1 cellular context compared by ENCODE assay signal in the genomic region with DNA sequence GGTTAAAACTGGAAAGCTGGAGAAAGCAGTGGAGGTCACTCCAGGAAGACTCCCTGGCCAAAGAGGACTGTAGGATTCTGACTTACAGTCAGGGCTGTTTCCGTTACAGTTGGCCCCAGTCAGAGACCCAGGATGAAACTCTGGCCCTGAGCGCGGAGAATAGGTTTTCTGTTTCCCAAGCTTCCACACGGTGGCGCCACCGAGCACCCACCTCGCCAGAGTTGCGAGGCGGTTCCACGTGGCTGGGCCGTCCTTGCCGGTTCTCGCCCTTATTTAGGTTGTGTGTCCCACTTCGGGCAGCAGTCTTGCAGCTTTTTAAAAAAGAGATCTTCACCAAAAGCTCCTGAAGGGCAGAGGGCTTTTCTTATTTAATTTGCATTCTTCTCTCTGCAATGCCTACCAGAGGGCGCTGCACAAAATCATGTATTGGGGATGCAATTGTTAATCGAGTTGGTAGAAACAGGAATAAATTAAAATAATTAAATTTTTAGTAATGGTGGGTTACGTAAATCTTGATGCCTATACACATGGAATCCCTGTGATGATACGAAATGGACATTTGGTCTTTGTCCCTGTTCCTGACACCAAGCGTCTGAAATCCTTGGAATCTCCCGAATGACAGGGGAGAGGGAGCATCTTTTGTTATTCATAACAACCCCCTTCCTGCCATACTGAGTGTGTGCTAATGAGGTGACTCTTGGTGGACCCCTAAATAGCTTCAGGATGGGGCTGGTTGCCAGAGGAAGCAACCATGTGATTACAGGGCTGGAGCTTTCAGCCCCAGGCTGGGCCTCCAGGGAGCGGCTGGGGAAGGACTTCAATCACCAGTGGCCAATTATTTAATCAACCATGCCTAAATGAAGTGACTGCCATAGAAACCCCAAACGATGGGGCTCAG.
TF ChIP-seq lines count a peak whose summit lies in the region.

No MANE protein-coding gene starts in this region.

TF ChIP-seq in H1, 55 proteins besides CTCF, POLR2A, EP300 and RAD21:
- TF ChIP-seq BRCA1 (IDR thresholded peaks at IDR 0.05; ENCODE audit: low read depth, low read length) (no peak), CREB1 (IDR thresholded peaks at IDR 0.05) (no peak), SP4 (IDR thresholded peaks at IDR 0.05; ENCODE audit: low read length) (no peak), POU5F1 (IDR thresholded peaks at IDR 0.05; ENCODE audit: low read depth, low read length) (peak; percentile 68; the same call in 1 of the 2 replicates), CHD2 (IDR thresholded peaks at IDR 0.05; ENCODE audit: low read length) (no peak), ZNF274 (IDR thresholded peaks at IDR 0.05; ENCODE audit: borderline replicate concordance, extremely low read depth, low read length) (no peak), TEAD4 (IDR thresholded peaks at IDR 0.05; ENCODE audit: low read depth, low read length) (peak; percentile 60), NRF1 (IDR thresholded peaks at IDR 0.05; ENCODE audit: low read depth, low read length) (no peak), RFX5 (IDR thresholded peaks at IDR 0.05; ENCODE audit: borderline replicate concordance, low read depth, low read length) (no peak), CBX5 (IDR thresholded peaks at IDR 0.05; ENCODE audit: low read depth, low read length) (no peak), POLR2AphosphoS5 (IDR thresholded peaks at IDR 0.05; ENCODE audit: low read depth, low read length) (peak; percentile 48; the same call in 1 of the 2 replicates), SP2 (IDR thresholded peaks at IDR 0.05; ENCODE audit: low read length) (no peak), TAF7 (optimal IDR thresholded peaks at IDR 0.05; ENCODE audit: borderline replicate concordance, low read depth, low read length) (peak; percentile 44), KDM1A (IDR thresholded peaks at IDR 0.05; ENCODE audit: borderline replicate concordance, low read length) (no peak), RNF2 (IDR thresholded peaks at IDR 0.05; ENCODE audit: borderline replicate concordance, low read depth, low read length, missing control alignments, poor library complexity, severe bottlenecking) (no peak), JUN (IDR thresholded peaks at IDR 0.05; ENCODE audit: low read depth, low read length) (no peak), CEBPB (IDR thresholded peaks at IDR 0.05; ENCODE audit: low read depth, low read length) (no peak), TAF1 (IDR thresholded peaks at IDR 0.05; ENCODE audit: low read depth, low read length) (peak; percentile 81), KDM4A (IDR thresholded peaks at IDR 0.05; ENCODE audit: low read depth, low read length, severe bottlenecking) (no peak), SUZ12 (IDR thresholded peaks at IDR 0.05; ENCODE audit: low read length) (no peak), SP1 (IDR thresholded peaks at IDR 0.05; ENCODE audit: low read depth, low read length) (peak; percentile 73), CTBP2 (IDR thresholded peaks at IDR 0.05; ENCODE audit: borderline replicate concordance, insufficient read depth, insufficient read length, low read length) (no peak), SIRT6 (IDR thresholded peaks at IDR 0.05; ENCODE audit: low read length) (no peak), EGR1 (IDR thresholded peaks at IDR 0.05; ENCODE audit: borderline replicate concordance, low read depth, low read length) (no peak), SIX5 (IDR thresholded peaks at IDR 0.05; ENCODE audit: low read depth, low read length) (no peak), SRF (IDR thresholded peaks at IDR 0.05; ENCODE audit: low read depth, low read length) (no peak), TCF12 (IDR thresholded peaks at IDR 0.05; ENCODE audit: low read depth, low read length) (no peak), PHF8 (conservative IDR thresholded peaks at IDR 0.05; ENCODE audit: low read depth, low read length) (no peak), KDM5A (IDR thresholded peaks at IDR 0.05; ENCODE audit: low read length) (no peak), TBP (IDR thresholded peaks at IDR 0.05; ENCODE audit: low read depth, low read length) (peak; percentile 34; the same call in 1 of the 2 replicates), CHD1 (IDR thresholded peaks at IDR 0.05; ENCODE audit: low read depth, low read length) (no peak), CBX8 (IDR thresholded peaks at IDR 0.05; ENCODE audit: borderline replicate concordance, low read depth, low read length) (no peak), ASH2L (IDR thresholded peaks at IDR 0.05; ENCODE audit: low read length) (peak; percentile 52), GTF2F1 (IDR thresholded peaks at IDR 0.05; ENCODE audit: borderline replicate concordance, low read depth, low read length) (no peak), GABPA (IDR thresholded peaks at IDR 0.05; ENCODE audit: borderline replicate concordance, insufficient read depth, low read length) (no peak), SIN3A (conservative IDR thresholded peaks at IDR 0.05 in 1 of 2, IDR thresholded peaks at IDR 0.05 in 1 of 2; ENCODE audit: low read depth in 1 of 2, low read length in 2 of 2) (no peak; a peak in 1 of 4 replicates), HDAC6 (IDR thresholded peaks at IDR 0.05; ENCODE audit: low read depth, low read length) (no peak), HDAC2 (IDR thresholded peaks at IDR 0.05; ENCODE audit: borderline replicate concordance in 1 of 2, low read depth in 2 of 2, low read length in 2 of 2) (peak in 1 of 2 experiments; percentile 56; a peak in 1 of 4 replicates), JUND (IDR thresholded peaks at IDR 0.05; ENCODE audit: low read length) (no peak), YY1 (IDR thresholded peaks at IDR 0.05; ENCODE audit: low read depth, low read length) (no peak), BCL11A (IDR thresholded peaks at IDR 0.05; ENCODE audit: low read depth in 2 of 2, low read length in 2 of 2) (no peak), MAFK (IDR thresholded peaks at IDR 0.05; ENCODE audit: low read depth, low read length) (no peak), EZH2 (IDR thresholded peaks at IDR 0.05; ENCODE audit: low read depth, low read length, severe bottlenecking) (no peak), SAP30 (IDR thresholded peaks at IDR 0.05; ENCODE audit: insufficient read depth, insufficient replicate concordance, low read length) (no peak), NANOG (IDR thresholded peaks at IDR 0.05; ENCODE audit: insufficient read depth, low read depth, low read length, poor library complexity, severe bottlenecking) (no peak), FOSL1 (IDR thresholded peaks at IDR 0.05; ENCODE audit: insufficient read depth, low read depth, low read length) (no peak), BACH1 (IDR thresholded peaks at IDR 0.05; ENCODE audit: low read length) (no peak), RXRA (IDR thresholded peaks at IDR 0.05; ENCODE audit: insufficient read depth, low read depth, low read length) (no peak), RBBP5 (IDR thresholded peaks at IDR 0.05; ENCODE audit: borderline replicate concordance, low read depth, low read length) (no peak)
- TF ChIP-seq, protein P1, sequence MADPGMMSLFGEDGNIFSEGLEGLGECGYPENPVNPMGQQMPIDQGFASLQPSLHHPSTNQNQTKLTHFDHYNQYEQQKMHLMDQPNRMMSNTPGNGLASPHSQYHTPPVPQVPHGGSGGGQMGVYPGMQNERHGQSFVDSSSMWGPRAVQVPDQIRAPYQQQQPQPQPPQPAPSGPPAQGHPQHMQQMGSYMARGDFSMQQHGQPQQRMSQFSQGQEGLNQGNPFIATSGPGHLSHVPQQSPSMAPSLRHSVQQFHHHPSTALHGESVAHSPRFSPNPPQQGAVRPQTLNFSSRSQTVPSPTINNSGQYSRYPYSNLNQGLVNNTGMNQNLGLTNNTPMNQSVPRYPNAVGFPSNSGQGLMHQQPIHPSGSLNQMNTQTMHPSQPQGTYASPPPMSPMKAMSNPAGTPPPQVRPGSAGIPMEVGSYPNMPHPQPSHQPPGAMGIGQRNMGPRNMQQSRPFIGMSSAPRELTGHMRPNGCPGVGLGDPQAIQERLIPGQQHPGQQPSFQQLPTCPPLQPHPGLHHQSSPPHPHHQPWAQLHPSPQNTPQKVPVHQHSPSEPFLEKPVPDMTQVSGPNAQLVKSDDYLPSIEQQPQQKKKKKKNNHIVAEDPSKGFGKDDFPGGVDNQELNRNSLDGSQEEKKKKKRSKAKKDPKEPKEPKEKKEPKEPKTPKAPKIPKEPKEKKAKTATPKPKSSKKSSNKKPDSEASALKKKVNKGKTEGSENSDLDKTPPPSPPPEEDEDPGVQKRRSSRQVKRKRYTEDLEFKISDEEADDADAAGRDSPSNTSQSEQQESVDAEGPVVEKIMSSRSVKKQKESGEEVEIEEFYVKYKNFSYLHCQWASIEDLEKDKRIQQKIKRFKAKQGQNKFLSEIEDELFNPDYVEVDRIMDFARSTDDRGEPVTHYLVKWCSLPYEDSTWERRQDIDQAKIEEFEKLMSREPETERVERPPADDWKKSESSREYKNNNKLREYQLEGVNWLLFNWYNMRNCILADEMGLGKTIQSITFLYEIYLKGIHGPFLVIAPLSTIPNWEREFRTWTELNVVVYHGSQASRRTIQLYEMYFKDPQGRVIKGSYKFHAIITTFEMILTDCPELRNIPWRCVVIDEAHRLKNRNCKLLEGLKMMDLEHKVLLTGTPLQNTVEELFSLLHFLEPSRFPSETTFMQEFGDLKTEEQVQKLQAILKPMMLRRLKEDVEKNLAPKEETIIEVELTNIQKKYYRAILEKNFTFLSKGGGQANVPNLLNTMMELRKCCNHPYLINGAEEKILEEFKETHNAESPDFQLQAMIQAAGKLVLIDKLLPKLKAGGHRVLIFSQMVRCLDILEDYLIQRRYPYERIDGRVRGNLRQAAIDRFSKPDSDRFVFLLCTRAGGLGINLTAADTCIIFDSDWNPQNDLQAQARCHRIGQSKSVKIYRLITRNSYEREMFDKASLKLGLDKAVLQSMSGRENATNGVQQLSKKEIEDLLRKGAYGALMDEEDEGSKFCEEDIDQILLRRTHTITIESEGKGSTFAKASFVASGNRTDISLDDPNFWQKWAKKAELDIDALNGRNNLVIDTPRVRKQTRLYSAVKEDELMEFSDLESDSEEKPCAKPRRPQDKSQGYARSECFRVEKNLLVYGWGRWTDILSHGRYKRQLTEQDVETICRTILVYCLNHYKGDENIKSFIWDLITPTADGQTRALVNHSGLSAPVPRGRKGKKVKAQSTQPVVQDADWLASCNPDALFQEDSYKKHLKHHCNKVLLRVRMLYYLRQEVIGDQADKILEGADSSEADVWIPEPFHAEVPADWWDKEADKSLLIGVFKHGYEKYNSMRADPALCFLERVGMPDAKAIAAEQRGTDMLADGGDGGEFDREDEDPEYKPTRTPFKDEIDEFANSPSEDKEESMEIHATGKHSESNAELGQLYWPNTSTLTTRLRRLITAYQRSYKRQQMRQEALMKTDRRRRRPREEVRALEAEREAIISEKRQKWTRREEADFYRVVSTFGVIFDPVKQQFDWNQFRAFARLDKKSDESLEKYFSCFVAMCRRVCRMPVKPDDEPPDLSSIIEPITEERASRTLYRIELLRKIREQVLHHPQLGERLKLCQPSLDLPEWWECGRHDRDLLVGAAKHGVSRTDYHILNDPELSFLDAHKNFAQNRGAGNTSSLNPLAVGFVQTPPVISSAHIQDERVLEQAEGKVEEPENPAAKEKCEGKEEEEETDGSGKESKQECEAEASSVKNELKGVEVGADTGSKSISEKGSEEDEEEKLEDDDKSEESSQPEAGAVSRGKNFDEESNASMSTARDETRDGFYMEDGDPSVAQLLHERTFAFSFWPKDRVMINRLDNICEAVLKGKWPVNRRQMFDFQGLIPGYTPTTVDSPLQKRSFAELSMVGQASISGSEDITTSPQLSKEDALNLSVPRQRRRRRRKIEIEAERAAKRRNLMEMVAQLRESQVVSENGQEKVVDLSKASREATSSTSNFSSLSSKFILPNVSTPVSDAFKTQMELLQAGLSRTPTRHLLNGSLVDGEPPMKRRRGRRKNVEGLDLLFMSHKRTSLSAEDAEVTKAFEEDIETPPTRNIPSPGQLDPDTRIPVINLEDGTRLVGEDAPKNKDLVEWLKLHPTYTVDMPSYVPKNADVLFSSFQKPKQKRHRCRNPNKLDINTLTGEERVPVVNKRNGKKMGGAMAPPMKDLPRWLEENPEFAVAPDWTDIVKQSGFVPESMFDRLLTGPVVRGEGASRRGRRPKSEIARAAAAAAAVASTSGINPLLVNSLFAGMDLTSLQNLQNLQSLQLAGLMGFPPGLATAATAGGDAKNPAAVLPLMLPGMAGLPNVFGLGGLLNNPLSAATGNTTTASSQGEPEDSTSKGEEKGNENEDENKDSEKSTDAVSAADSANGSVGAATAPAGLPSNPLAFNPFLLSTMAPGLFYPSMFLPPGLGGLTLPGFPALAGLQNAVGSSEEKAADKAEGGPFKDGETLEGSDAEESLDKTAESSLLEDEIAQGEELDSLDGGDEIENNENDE (IDR thresholded peaks at IDR 0.05; ENCODE audit: insufficient replicate concordance, low read length): peak; percentile 41
- TF ChIP-seq, protein P2, sequence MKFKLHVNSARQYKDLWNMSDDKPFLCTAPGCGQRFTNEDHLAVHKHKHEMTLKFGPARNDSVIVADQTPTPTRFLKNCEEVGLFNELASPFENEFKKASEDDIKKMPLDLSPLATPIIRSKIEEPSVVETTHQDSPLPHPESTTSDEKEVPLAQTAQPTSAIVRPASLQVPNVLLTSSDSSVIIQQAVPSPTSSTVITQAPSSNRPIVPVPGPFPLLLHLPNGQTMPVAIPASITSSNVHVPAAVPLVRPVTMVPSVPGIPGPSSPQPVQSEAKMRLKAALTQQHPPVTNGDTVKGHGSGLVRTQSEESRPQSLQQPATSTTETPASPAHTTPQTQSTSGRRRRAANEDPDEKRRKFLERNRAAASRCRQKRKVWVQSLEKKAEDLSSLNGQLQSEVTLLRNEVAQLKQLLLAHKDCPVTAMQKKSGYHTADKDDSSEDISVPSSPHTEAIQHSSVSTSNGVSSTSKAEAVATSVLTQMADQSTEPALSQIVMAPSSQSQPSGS (IDR thresholded peaks at IDR 0.05; ENCODE audit: low read length): no peak
- TF ChIP-seq, protein P3, sequence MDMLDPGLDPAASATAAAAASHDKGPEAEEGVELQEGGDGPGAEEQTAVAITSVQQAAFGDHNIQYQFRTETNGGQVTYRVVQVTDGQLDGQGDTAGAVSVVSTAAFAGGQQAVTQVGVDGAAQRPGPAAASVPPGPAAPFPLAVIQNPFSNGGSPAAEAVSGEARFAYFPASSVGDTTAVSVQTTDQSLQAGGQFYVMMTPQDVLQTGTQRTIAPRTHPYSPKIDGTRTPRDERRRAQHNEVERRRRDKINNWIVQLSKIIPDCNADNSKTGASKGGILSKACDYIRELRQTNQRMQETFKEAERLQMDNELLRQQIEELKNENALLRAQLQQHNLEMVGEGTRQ (IDR thresholded peaks at IDR 0.05; ENCODE audit: low read length): peak; percentile 7; the same call in 1 of the 2 replicates
- TF ChIP-seq, protein P4, sequence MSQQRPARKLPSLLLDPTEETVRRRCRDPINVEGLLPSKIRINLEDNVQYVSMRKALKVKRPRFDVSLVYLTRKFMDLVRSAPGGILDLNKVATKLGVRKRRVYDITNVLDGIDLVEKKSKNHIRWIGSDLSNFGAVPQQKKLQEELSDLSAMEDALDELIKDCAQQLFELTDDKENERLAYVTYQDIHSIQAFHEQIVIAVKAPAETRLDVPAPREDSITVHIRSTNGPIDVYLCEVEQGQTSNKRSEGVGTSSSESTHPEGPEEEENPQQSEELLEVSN (IDR thresholded peaks at IDR 0.05): peak; percentile 87
- TF ChIP-seq, protein P5, sequence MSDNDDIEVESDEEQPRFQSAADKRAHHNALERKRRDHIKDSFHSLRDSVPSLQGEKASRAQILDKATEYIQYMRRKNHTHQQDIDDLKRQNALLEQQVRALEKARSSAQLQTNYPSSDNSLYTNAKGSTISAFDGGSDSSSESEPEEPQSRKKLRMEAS (IDR thresholded peaks at IDR 0.05): peak; percentile 97
- TF ChIP-seq, protein P6, sequence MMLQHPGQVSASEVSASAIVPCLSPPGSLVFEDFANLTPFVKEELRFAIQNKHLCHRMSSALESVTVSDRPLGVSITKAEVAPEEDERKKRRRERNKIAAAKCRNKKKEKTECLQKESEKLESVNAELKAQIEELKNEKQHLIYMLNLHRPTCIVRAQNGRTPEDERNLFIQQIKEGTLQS (IDR thresholded peaks at IDR 0.05; ENCODE audit: insufficient read depth, low read depth, low read length): no peak
